In genomic region chr2:159265171-159265576, GRCh38 we compare ENCODE assay signal across 1 cellular context.
TF ChIP-seq lines count a peak whose summit lies in the region.

No MANE protein-coding gene starts in this region.

TF ChIP-seq in IMR-90, 13 proteins besides CTCF, POLR2A, EP300 and RAD21:
- TF ChIP-seq RCOR1 (IDR thresholded peaks at IDR 0.05; ENCODE audit: insufficient replicate concordance, low read length), result no peak
- no peak for TF ChIP-seq ELK1 (IDR thresholded peaks at IDR 0.05; ENCODE audit: borderline replicate concordance, low read depth, low read length)
- no peak for TF ChIP-seq MXI1 (IDR thresholded peaks at IDR 0.05; ENCODE audit: borderline replicate concordance, low read depth, low read length)
- no peak for TF ChIP-seq CEBPB (IDR thresholded peaks at IDR 0.05; ENCODE audit: low read depth, low read length)
- no peak for TF ChIP-seq RFX5 (IDR thresholded peaks at IDR 0.05; ENCODE audit: low read depth, low read length)
- no peak for TF ChIP-seq NFE2L2 (IDR thresholded peaks at IDR 0.05; ENCODE audit: low read depth, low read length)
- TF ChIP-seq MAZ (IDR thresholded peaks at IDR 0.05; ENCODE audit: borderline replicate concordance, low read depth, low read length), result no peak
- TF ChIP-seq CHD1 (IDR thresholded peaks at IDR 0.05; ENCODE audit: low read depth, low read length), result no peak
- TF ChIP-seq SMC3 (IDR thresholded peaks at IDR 0.05; ENCODE audit: low read depth, low read length), result no peak
- TF ChIP-seq BHLHE40 (IDR thresholded peaks at IDR 0.05; ENCODE audit: low read depth, low read length), result no peak
- TF ChIP-seq USF2 (IDR thresholded peaks at IDR 0.05; ENCODE audit: low read depth, low read length), result no peak
- TF ChIP-seq FOS (IDR thresholded peaks at IDR 0.05; ENCODE audit: low read depth, low read length), result no peak
- TF ChIP-seq MAFK (IDR thresholded peaks at IDR 0.05; ENCODE audit: low read depth, low read length), result no peak
